ENCODE assay signal across 9 cellular contexts in the genomic region with DNA sequence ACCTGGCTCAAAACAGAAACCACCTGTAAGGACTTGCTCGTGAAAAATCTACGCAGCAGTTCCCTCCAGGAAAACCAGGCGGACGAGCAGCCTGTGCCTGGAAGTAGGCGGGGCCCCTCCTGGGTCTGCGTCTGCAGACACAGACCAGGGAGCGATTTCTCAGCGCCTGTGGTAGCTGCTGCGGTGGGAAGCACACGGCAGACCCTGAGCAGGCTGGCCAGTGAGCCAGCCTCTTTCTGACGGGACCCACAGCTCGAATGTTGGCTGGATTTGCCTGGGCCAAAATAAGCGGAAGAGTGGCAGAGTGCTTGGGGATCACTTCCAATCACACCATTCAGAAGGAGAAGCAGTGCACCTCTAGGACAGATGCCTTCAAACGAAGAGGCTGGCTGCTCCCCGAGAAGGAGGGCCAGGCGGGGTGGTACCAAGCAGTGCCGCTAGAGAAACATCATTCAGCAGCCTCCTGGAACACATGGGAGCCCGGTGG.
DNase-seq lines count a peak whose midpoint lies in the region; ATAC-seq lines count a peak whose summit lies in the region.
"Had no signal": no experiment of that assay in that cellular context is flagged by ENCODE, and none has a peak within 500 bp of the region (broad histone marks: within the 10 kb centered on the region; RNA-seq: fewer than 3 reads in every experiment).

No MANE protein-coding gene starts in this region.

- H3K27ac ChIP-seq in trophoblast cell (ENCODE audit: low read depth, low read length), result peak overlapping the region; percentile 75

- WGBS in trophoblast cell (ENCODE audit: extremely low coverage, insufficient coverage, insufficient read length), result no CpG with 5 or more reads among the region's 18 CpGs

- peak overlapping the region; percentile 97 for H4K91ac ChIP-seq in trophoblast cell (ENCODE audit: low read depth, low read length)

- DNase-seq in COR-L47 (lab: John Stamatoyannopoulos, UW) (peak; percentile 51), amygdala (lab: John Stamatoyannopoulos, UW) (peak in 33 of 56 donors; percentile 9 to 76 (median 36)), left ventricle myocardium superior (peak; percentile 59), trophoblast cell (peak in 1 of 2 donors; percentile 41), NCI-H2196 treated with DMSO at 0.1 percent for 48 hours (lab: John Stamatoyannopoulos, UW; ENCODE audit: unreplicated experiment) (no peak), NCI-H2196 (lab: John Stamatoyannopoulos, UW; ENCODE audit: unreplicated experiment) (no peak), NOMO-1 treated with DMSO at 0.1 percent for 48 hours (lab: John Stamatoyannopoulos, UW; ENCODE audit: unreplicated experiment) (no peak), SKM-1 (lab: John Stamatoyannopoulos, UW; ENCODE audit: unreplicated experiment) (no peak)
- DNase-seq: NCI-H446 had no signal

- H3K36me3 ChIP-seq in trophoblast cell (ENCODE audit: control insufficient read depth in 1 of 2, insufficient read depth in 2 of 2, low read length in 2 of 2), result peaks cover 0 to 2% of the 10 kb centered on the region in 2 experiments

- H3K9ac ChIP-seq in trophoblast cell (ENCODE audit: low read length), result no peak overlapping the region

- H3K79me1 ChIP-seq in trophoblast cell (ENCODE audit: low read length), result peaks cover 23% of the 10 kb centered on the region

- H3K4me1 ChIP-seq in trophoblast cell (ENCODE audit: control insufficient read depth in 1 of 2, insufficient read depth in 2 of 2, low read length in 2 of 2), result peaks cover 38 to 47% of the 10 kb centered on the region in 2 experiments

- H2AK5ac ChIP-seq in trophoblast cell (ENCODE audit: low read length), result peak overlapping the region; percentile 80

- H2BK5ac ChIP-seq in trophoblast cell (ENCODE audit: low read depth, low read length, poor library complexity), result peak overlapping the region; percentile 87

- H2BK120ac ChIP-seq in trophoblast cell (ENCODE audit: insufficient read depth, low read length, poor library complexity), result peak overlapping the region; percentile 87

- ATAC-seq in left ventricle myocardium superior, result peak; percentile 71

- peak overlapping the region; percentile 5 for H3K4me2 ChIP-seq in trophoblast cell (ENCODE audit: low read length)

- H3K23ac ChIP-seq in trophoblast cell (ENCODE audit: low read length), result no peak overlapping the region

- H3K79me2 ChIP-seq in trophoblast cell (ENCODE audit: control insufficient read depth, insufficient read depth, low read length, poor library complexity), result peaks cover 2% of the 10 kb centered on the region

- H3K4ac ChIP-seq in trophoblast cell (ENCODE audit: low read depth, low read length), result peak overlapping the region; percentile 61

- H3K18ac ChIP-seq in trophoblast cell (ENCODE audit: low read length), result peak overlapping the region; percentile 67

- no peak overlapping the region for H3K4me3 ChIP-seq in trophoblast cell (ENCODE audit: low read depth, low read length)

- H3K27me3 ChIP-seq in trophoblast cell (ENCODE audit: insufficient read depth, low read length), result no peaks in the 10 kb centered on the region

- peak overlapping the region; percentile 94 for H2BK12ac ChIP-seq in trophoblast cell (ENCODE audit: low read length)

- H4K12ac ChIP-seq in trophoblast cell (ENCODE audit: low read depth, low read length), result peak overlapping the region; percentile 21

- peak overlapping the region; percentile 90 for H3K14ac ChIP-seq in trophoblast cell (ENCODE audit: low read length)

- intact Hi-C loops in left ventricle myocardium superior (cut with micrococcal nuclease), result no loop called here

- H4K8ac ChIP-seq in trophoblast cell (ENCODE audit: low read depth, low read length), result peak overlapping the region; percentile 84

- H2AFZ ChIP-seq in trophoblast cell (ENCODE audit: insufficient read depth, low read length, poor library complexity), result no peak overlapping the region

- no peaks in the 10 kb centered on the region for H3K9me3 ChIP-seq in trophoblast cell (ENCODE audit: insufficient read depth, low read depth, low read length)

Comparison
In these comparisons a context has a peak if more than half of its experiments do, and no peak if none do; other contexts are left out.
1. DNase-seq: peak in COR-L47 (single experiment), amygdala (33 of 56) and left ventricle myocardium superior (single experiment); none in NCI-H2196 treated with DMSO at 0.1 percent for 48 hours (single experiment), NCI-H2196 (single experiment), NOMO-1 treated with DMSO at 0.1 percent for 48 hours (single experiment) and SKM-1 (single experiment).